In genomic region chr15:58628206-58629057, GRCh38 we compare ENCODE assay signal across 8 cellular contexts.
DNase-seq lines count a peak whose midpoint lies in the region; ATAC-seq and TF ChIP-seq lines count a peak whose summit lies in the region.

No MANE protein-coding gene starts in this region.

- no peak overlapping the region for H3K9ac ChIP-seq in PC-3 (ENCODE audit: low read length)

- H3K27me3 ChIP-seq in PC-3 (ENCODE audit: low read length) (no peaks in the 10 kb centered on the region), prostate gland (replicated peaks; ENCODE audit: insufficient read depth) (no peaks in the 10 kb centered on the region)

- H3K4me3 ChIP-seq in PC-3 (ENCODE audit: low read length) (no peak overlapping the region), prostate gland (peak overlapping the region; percentile 9 to 16)

- DNase-seq in ELR (ENCODE audit: low read depth) (peak; percentile 4), PC-3 (no peak), erythroblast (lab: John Stamatoyannopoulos, UW) (peak; percentile 28 to 63), prostate gland (ENCODE audit: low spot score) (no peak), RKO (ENCODE audit: low spot score) (no peak), AG08396 (ENCODE audit: low spot score) (no peak)
- no peak for DNase-seq in activated CD4-positive, alpha-beta T cell treated with anti-CD3 and anti-CD28 coated beads for 4 hours

- POLR2A ChIA-PET in PC-3 (lab: Charles Lee; ENCODE audit: unreplicated experiment): no interaction called here

- H4K20me1 ChIP-seq in PC-3 (ENCODE audit: low read length): no peaks in the 10 kb centered on the region

- H3K27ac ChIP-seq in PC-3 (ENCODE audit: low read length): no peak overlapping the region
- H3K27ac ChIP-seq in prostate gland: peak overlapping the region; percentile 65 to 73

- no peak for TF ChIP-seq POLR2A in erythroblast (IDR thresholded peaks at IDR 0.05; ENCODE audit: low read length)
- TF ChIP-seq POLR2A in prostate gland (IDR thresholded peaks at IDR 0.05): no peak

- TF ChIP-seq CTCF in PC-3 (conservative IDR thresholded peaks at IDR 0.05; ENCODE audit: low read depth, low read length): no peak
- no peak for TF ChIP-seq CTCF in prostate gland (IDR thresholded peaks at IDR 0.05)

- no peak for ATAC-seq in PC-3
- no peak for ATAC-seq in GM19035 (IDR thresholded peaks at IDR 0.05; ENCODE audit: unreplicated experiment)

- H3F3A ChIP-seq in PC-3 (ENCODE audit: low read length, unreplicated experiment): no peaks in the 10 kb centered on the region

- no peaks in the 10 kb centered on the region for H3K9me2 ChIP-seq in PC-3 (replicated peaks; ENCODE audit: low read length)

- BruUV-seq in PC-3 (replicated peaks; lab: Mats Ljungman, UMichigan): no TSS peak

- H3K4me1 ChIP-seq in PC-3 (ENCODE audit: insufficient read depth, low read length) (no peaks in the 10 kb centered on the region), prostate gland (replicated peaks) (peaks cover 3% of the 10 kb centered on the region)

- 0 out of 2 replicates have a peak overlapping the region, but pooled peaks have one; percentile 15 for H3K4me2 ChIP-seq in PC-3 (ENCODE audit: low read length)

- H3K9me3 ChIP-seq in PC-3 (ENCODE audit: low read length): no peaks in the 10 kb centered on the region
- no peaks in the 10 kb centered on the region for H3K9me3 ChIP-seq in prostate gland

- intact Hi-C loops in PC-3 (cut with micrococcal nuclease): no loop called here
- intact Hi-C loops in prostate gland (cut with DNase I): no loop called here

- H3K36me3 ChIP-seq in PC-3 (ENCODE audit: low read depth, low read length): no peaks in the 10 kb centered on the region; the same call in 1 of the 2 replicates
- no peaks in the 10 kb centered on the region for H3K36me3 ChIP-seq in prostate gland

- no peak overlapping the region for H2AFZ ChIP-seq in PC-3 (ENCODE audit: low read length)

- WGBS in prostate gland: 48% methylated on average over 3 of the region's 3 CpGs

- H3K79me2 ChIP-seq in PC-3 (ENCODE audit: low read length): no peaks in the 10 kb centered on the region

- CTCF ChIA-PET in PC-3 (lab: Charles Lee): no interaction called here

Comparison
In these comparisons a context has a peak if more than half of its experiments do, and no peak if none do; other contexts are left out.
1. DNase-seq: peak in ELR (single experiment) and erythroblast (2 of 2); none in PC-3 (single experiment), prostate gland (single experiment), RKO (single experiment), activated CD4-positive, alpha-beta T cell treated with anti-CD3 and anti-CD28 coated beads for 4 hours (0 of 2) and AG08396 (single experiment).